7 cellular contexts compared by ENCODE assay signal in the genomic region with DNA sequence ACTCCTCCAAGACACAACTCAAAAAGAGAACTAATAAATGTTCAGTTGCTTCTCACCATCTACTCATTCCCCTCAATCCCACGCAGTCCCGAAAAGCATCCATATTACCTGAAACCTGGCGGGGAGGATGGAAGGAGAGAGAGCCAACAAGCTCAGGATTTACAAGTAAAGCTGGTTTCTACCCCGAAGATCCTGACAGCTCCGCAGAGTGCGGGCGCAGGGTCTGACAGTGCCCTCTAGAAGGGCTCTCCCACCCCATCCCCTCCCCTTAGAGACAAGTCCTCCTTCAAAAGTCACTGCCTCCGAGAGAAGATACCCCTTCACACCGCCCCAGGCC. TPM values are rescaled to one million over a fixed set of nuclear protein-coding genes. Genes with fewer than 3 reads are reported as not detected.
DNase-seq lines count a peak whose midpoint lies in the region; ATAC-seq, FAIRE-seq and TF ChIP-seq lines count a peak whose summit lies in the region.

No MANE protein-coding gene starts in this region.

- BruUV-seq in HCT116 (replicated peaks; lab: Mats Ljungman, UMichigan), result no TSS peak
- BruUV-seq in endothelial cell of umbilical vein (replicated peaks; lab: Mats Ljungman, UMichigan), result no TSS peak

- H3F3A ChIP-seq in SK-N-SH (replicated peaks; ENCODE audit: insufficient read depth), result peaks cover 6% of the 10 kb centered on the region

- H3K27ac ChIP-seq in HCT116 (ENCODE audit: low read depth, low read length), result peak overlapping the region; percentile 81
- peak overlapping the region in 1 of 2 experiments; percentile 97; a peak in 3 of 4 replicates for H3K27ac ChIP-seq in SK-N-SH (ENCODE audit: low read depth in 2 of 2, low read length in 1 of 2)
- H3K27ac ChIP-seq in endothelial cell of umbilical vein (ENCODE audit: insufficient read depth, low read depth, low read length), result peak overlapping the region; percentile 87
- peak overlapping the region; percentile 80 to 86 for H3K27ac ChIP-seq in ovary

- H4K20me1 ChIP-seq in HCT116 (ENCODE audit: insufficient read depth) (peaks cover 23% of the 10 kb centered on the region; the same call in 1 of the 2 replicates), SK-N-SH (ENCODE audit: insufficient read depth) (peaks cover 51% of the 10 kb centered on the region), endothelial cell of umbilical vein (replicated peaks; ENCODE audit: control insufficient read depth, extremely low read depth, insufficient read depth, low read length) (peaks cover 26% of the 10 kb centered on the region)

- peak overlapping the region; percentile 93 to 94 for H3K4me3 ChIP-seq in HCT116 (replicated peaks in 1 of 2; ENCODE audit: low read depth in 1 of 2, low read length in 2 of 2)
- H3K4me3 ChIP-seq in SK-N-SH (ENCODE audit: low read depth in 2 of 2, low read length in 1 of 2), result peak overlapping the region; percentile 85 to 91
- H3K4me3 ChIP-seq in endothelial cell of umbilical vein (replicated peaks in 1 of 3; ENCODE audit: insufficient read depth in 1 of 3, low read depth in 1 of 3, low read length in 3 of 3), result peak overlapping the region; percentile 98 to 100 (median 100)
- H3K4me3 ChIP-seq in ovary, result peak overlapping the region; percentile 54

- H3K79me2 ChIP-seq in HCT116 (ENCODE audit: insufficient read depth, low read length), result peaks cover 58% of the 10 kb centered on the region
- H3K79me2 ChIP-seq in SK-N-SH (ENCODE audit: insufficient read depth), result peaks cover 57% of the 10 kb centered on the region
- H3K79me2 ChIP-seq in endothelial cell of umbilical vein (ENCODE audit: control insufficient read depth, insufficient read depth, low read length), result peaks cover 56% of the 10 kb centered on the region

- intact Hi-C loops in HCT116 (cut with micrococcal nuclease) (no loop called here), endothelial cell of umbilical vein (cut with micrococcal nuclease) (no loop called here), ovary (cut with DNase I) (loop anchor here in 2 of 4 donors (2.0 to 10.0 kb wide), 2 partner anchors 54 to 64 kb away; no protein-coding TSS in a partner anchor), left colon (cut with DNase I, micrococcal nuclease) (loop anchor here in 1 of 2 donors (10.0 kb wide), 1 partner anchor 54 kb away; no protein-coding TSS in a partner anchor)

- FAIRE-seq in endothelial cell of umbilical vein (lab: Jason Lieb, UNC), result no peak

- dilution Hi-C loops in endothelial cell of umbilical vein (cut with MboI; ENCODE audit: extremely low pct_ligation_motif_present, low sequenced_read_pairs), result no loop called here

- no peaks in the 10 kb centered on the region for H3K27me3 ChIP-seq in HCT116 (ENCODE audit: insufficient read depth, low read length)
- H3K27me3 ChIP-seq in SK-N-SH (ENCODE audit: insufficient read depth), result no peaks in the 10 kb centered on the region
- no peaks in the 10 kb centered on the region for H3K27me3 ChIP-seq in endothelial cell of umbilical vein (ENCODE audit: control insufficient read depth in 2 of 2, insufficient read depth in 2 of 2, low read length in 2 of 2)
- H3K27me3 ChIP-seq in ovary, result no peaks in the 10 kb centered on the region

- H3K4me1 ChIP-seq in HCT116 (ENCODE audit: control insufficient read depth in 1 of 2, insufficient read depth in 2 of 2, low read length in 2 of 2) (peaks cover 34 to 55% of the 10 kb centered on the region in 2 experiments), SK-N-SH (ENCODE audit: control insufficient read depth in 1 of 2, insufficient read depth in 2 of 2, low read depth in 1 of 2, low read length in 1 of 2) (peaks cover 6 to 15% of the 10 kb centered on the region in 2 experiments; a peak in 3 of 4 replicates), endothelial cell of umbilical vein (ENCODE audit: control insufficient read depth, extremely low read depth, insufficient read depth, low read length) (peaks cover 33% of the 10 kb centered on the region), ovary (ENCODE audit: insufficient read depth) (peaks cover 14% of the 10 kb centered on the region)

- H3K36me3 ChIP-seq in HCT116 (ENCODE audit: control insufficient read depth in 1 of 2, insufficient read depth in 2 of 2, low read length in 2 of 2), result no peaks in the 10 kb centered on the region
- no peaks in the 10 kb centered on the region for H3K36me3 ChIP-seq in SK-N-SH (replicated peaks in 1 of 2; ENCODE audit: control insufficient read depth in 1 of 2, insufficient read depth in 2 of 2, low read length in 1 of 2)
- H3K36me3 ChIP-seq in endothelial cell of umbilical vein (ENCODE audit: control insufficient read depth in 2 of 2, extremely low read depth in 1 of 2, insufficient read depth in 2 of 2, low read length in 2 of 2), result no peaks in the 10 kb centered on the region
- no peaks in the 10 kb centered on the region for H3K36me3 ChIP-seq in ovary

- CTCF ChIA-PET in HCT116 (lab: Charles Lee) (interaction anchor here (1.0 to 1.5 kb wide), 2 partner anchors 17 to 64 kb away, joined by 4 to 9 read pairs; no protein-coding TSS in a partner anchor), SK-N-SH (lab: Yijun Ruan, JAX) (interaction anchor here (1.0 to 1.3 kb wide), 3 partner anchors 15 to 58 kb away, joined by 3 to 6 read pairs (median 4); no protein-coding TSS in a partner anchor), endothelial cell of umbilical vein (lab: Charles Lee) (interaction anchor here (1.0 to 1.9 kb wide), 7 partner anchors 40 to 65 kb away, joined by 4 to 14 read pairs (median 8); no protein-coding TSS in a partner anchor)

- H3K9me2 ChIP-seq in HCT116 (ENCODE audit: insufficient read depth) (no peaks in the 10 kb centered on the region), SK-N-SH (no peaks in the 10 kb centered on the region)

- RAD21 ChIA-PET in HCT116 (lab: Charles Lee; ENCODE audit: low non-redundant PET in 1 of 2, low total read pairs in 2 of 2, uncharacterized antibody in 2 of 2, unreplicated experiment in 2 of 2), result interaction anchor here in 1 of 2 experiments (0.6 to 0.8 kb wide), 2 partner anchors 48 to 211 kb away, joined by 3 read pairs; no protein-coding TSS in a partner anchor

- H2AFZ ChIP-seq in HCT116 (ENCODE audit: low read depth, low read length, poor library complexity, severe bottlenecking) (no peak overlapping the region), SK-N-SH (ENCODE audit: low read depth) (no peak overlapping the region), endothelial cell of umbilical vein (ENCODE audit: low read depth, low read length) (no peak overlapping the region)

- ATAC-seq in HCT116 (no peak), left colon (no peak)

- no peaks in the 10 kb centered on the region for H3K9me3 ChIP-seq in HCT116 (ENCODE audit: control insufficient read depth in 1 of 2, insufficient read depth in 1 of 2, low read depth in 1 of 2, low read length in 2 of 2)
- no peaks in the 10 kb centered on the region for H3K9me3 ChIP-seq in SK-N-SH
- H3K9me3 ChIP-seq in endothelial cell of umbilical vein (replicated peaks; ENCODE audit: control insufficient read depth, insufficient read depth, low read length), result no peaks in the 10 kb centered on the region
- H3K9me3 ChIP-seq in ovary, result no peaks in the 10 kb centered on the region

- no peaks in the 10 kb centered on the region for H3K9me1 ChIP-seq in endothelial cell of umbilical vein (replicated peaks; ENCODE audit: control insufficient read depth, extremely low read depth, insufficient read depth, low read length)

- peak overlapping the region; percentile 95 for H3K9ac ChIP-seq in HCT116 (ENCODE audit: low read length)
- H3K9ac ChIP-seq in SK-N-SH, result peak overlapping the region; percentile 100
- peak overlapping the region; percentile 98 for H3K9ac ChIP-seq in endothelial cell of umbilical vein (replicated peaks; ENCODE audit: extremely low read depth, insufficient read depth, low read length)

- TF ChIP-seq POLR2A in HCT116 (IDR thresholded peaks at IDR 0.05; ENCODE audit: borderline replicate concordance, extremely low read depth, insufficient read depth, insufficient read length) (no peak), endothelial cell of umbilical vein (IDR thresholded peaks at IDR 0.05; ENCODE audit: low read depth, low read length) (no peak), ovary (IDR thresholded peaks at IDR 0.05) (no peak)

- TF ChIP-seq CTCF in HCT116 (IDR thresholded peaks at IDR 0.05 in 2 of 3, conservative IDR thresholded peaks at IDR 0.05 in 1 of 3; ENCODE audit: borderline replicate concordance in 1 of 3, insufficient read depth in 1 of 3, low read depth in 2 of 3, low read length in 2 of 3) (no peak), SK-N-SH (IDR thresholded peaks at IDR 0.05) (no peak), endothelial cell of umbilical vein (IDR thresholded peaks at IDR 0.05; ENCODE audit: extremely low read depth in 1 of 2, insufficient read depth in 1 of 2, low read depth in 1 of 2, low read length in 2 of 2) (no peak), ovary (IDR thresholded peaks at IDR 0.05) (no peak)

- DNase-seq in HCT116 (ENCODE audit: low read depth, low spot score) (no peak), SK-N-SH (no peak), endothelial cell of umbilical vein (ENCODE audit: low read depth, low spot score) (peak; percentile 37), ovary (no peak), left colon (no peak), AG08396 (ENCODE audit: low spot score) (no peak)
- DNase-seq in effector CD8-positive, alpha-beta T cell (lab: John Stamatoyannopoulos, UW), result no peak

- TF ChIP-seq EP300 in SK-N-SH (IDR thresholded peaks at IDR 0.05; ENCODE audit: borderline replicate concordance in 1 of 2, low read depth in 1 of 2, low read length in 1 of 2) (no peak), ovary (IDR thresholded peaks at IDR 0.05) (no peak)

- POLR2A ChIA-PET in HCT116 (lab: Charles Lee), result interaction anchor here (0.7 to 2.2 kb wide), 10 partner anchors 8 to 98 kb away, joined by 3 to 12 read pairs (median 6); a partner anchor contains a TSS
- POLR2A ChIA-PET in SK-N-SH (lab: Yijun Ruan, JAX), result interaction anchor here (1.1 to 1.5 kb wide), 2 partner anchors 72 to 98 kb away, joined by 6 to 13 read pairs; a partner anchor contains a TSS
- POLR2A ChIA-PET in endothelial cell of umbilical vein (lab: Charles Lee), result interaction anchor here (0.6 to 1.8 kb wide), 6 partner anchors 19 to 141 kb away, joined by 3 to 10 read pairs (median 6); a partner anchor contains a TSS

- 0% methylated on average over 9 of the region's 9 CpGs for WGBS in SK-N-SH (ENCODE audit: low lambda C conversion rate)
- 0 to 1% (median 1%) methylated on average over 9 of the region's 9 CpGs for WGBS in ovary, 3 donors

- H3K4me2 ChIP-seq in HCT116 (ENCODE audit: low read length) (peak overlapping the region; percentile 89), SK-N-SH (peak overlapping the region; percentile 92), endothelial cell of umbilical vein (ENCODE audit: insufficient read depth, low read length) (peak overlapping the region; percentile 94)

- TF ChIP-seq RAD21 in HCT116 (IDR thresholded peaks at IDR 0.05; ENCODE audit: low read depth) (no peak), SK-N-SH (IDR thresholded peaks at IDR 0.05; ENCODE audit: low read length) (no peak)

RNA-seq across cellular contexts. Expression of a gene that starts 0.7 kb away (rescaled TPM):
- 131 TPM for total RNA-seq in HCT116 (2021; ENCODE audit: unreplicated experiment)
- 116 and 117 TPM in 2 replicates for polyA plus RNA-seq in HCT116 (2012)
- polyA plus RNA-seq in SK-N-SH (2012; rRNA removed), result 111 and 113 TPM in 2 replicates
- polyA plus RNA-seq in SK-N-SH (2012; cell fraction: cytosol; rRNA removed), result 131 and 214 TPM in 2 replicates
- polyA plus RNA-seq in SK-N-SH (2012; cell fraction: nucleus; rRNA removed), result 25.4 and 55.8 TPM in 2 replicates
- total RNA-seq in endothelial cell of umbilical vein, result 170 and 176 TPM in 2 replicates
- polyA plus RNA-seq in endothelial cell of umbilical vein, result 87.9 and 121 TPM in 2 replicates
- 146 and 156 TPM in 2 replicates for polyA plus RNA-seq in endothelial cell of umbilical vein (2011; cell fraction: cytosol; rRNA removed)
- 56.9 and 61.2 TPM in 2 replicates for polyA plus RNA-seq in endothelial cell of umbilical vein (2011; cell fraction: nucleus; rRNA removed)
- polyA plus RNA-seq in endothelial cell of umbilical vein (2012), result 240 and 279 TPM in 2 replicates
- 64.0 and 108 TPM in 2 replicates for polyA minus RNA-seq in endothelial cell of umbilical vein
- polyA minus RNA-seq in endothelial cell of umbilical vein (2011; cell fraction: cytosol; rRNA and poly(A)+ RNA removed), result 33.6 TPM
- polyA minus RNA-seq in endothelial cell of umbilical vein (2011; cell fraction: nucleus; rRNA and poly(A)+ RNA removed), result 40.2 and 52.6 TPM in 2 replicates
- total RNA-seq in ovary, result 100 to 1,000 TPM in 4 of 7 donors, 10 to 100 TPM in 3; 57.5 to 118 (median 104) TPM
- polyA plus RNA-seq in ovary, result 100 to 1,000 TPM in 1 of 2 donors, 10 to 100 TPM in 1; 78.4 to 125 TPM
- total RNA-seq in left colon, result 100 to 1,000 TPM; 172 to 179 TPM
